In genomic region chr2:32064713-32065112, GRCh38 we compare ENCODE assay signal across 8 cellular contexts. TPM values are rescaled to one million over a fixed set of nuclear protein-coding genes. Genes with fewer than 3 reads are reported as not detected.
DNase-seq lines count a peak whose midpoint lies in the region; ATAC-seq, FAIRE-seq and TF ChIP-seq lines count a peak whose summit lies in the region.

No MANE protein-coding gene starts in this region.

- H3K36me3 ChIP-seq in HUES64 (ENCODE audit: insufficient read depth, low read length) = peaks cover 8% of the 10 kb centered on the region; the same call in 1 of the 2 replicates
- no peaks in the 10 kb centered on the region for H3K36me3 ChIP-seq in muscle layer of colon (ENCODE audit: insufficient read depth, low read length)

- 85% methylated on average over 8 of the region's 8 CpGs for WGBS in A549 (ENCODE audit: missing lambda C conversion rate)
- WGBS in HUES64 = 94% methylated on average over 7 of the region's 8 CpGs

- no peak for TF ChIP-seq EP300 in A549 (IDR thresholded peaks at IDR 0.05)

- H3K27me3 ChIP-seq in HUES64 (ENCODE audit: insufficient read depth, low read length) (no peaks in the 10 kb centered on the region), muscle layer of colon (ENCODE audit: control insufficient read depth in 1 of 2, insufficient read depth in 2 of 2, low read length in 2 of 2) (no peaks in the 10 kb centered on the region)

- TF ChIP-seq RAD21 in A549 (conservative IDR thresholded peaks at IDR 0.05 in 1 of 2, IDR thresholded peaks at IDR 0.05 in 1 of 2) = no peak

- H3K4me1 ChIP-seq in A549 (peaks cover 18% of the 10 kb centered on the region), HUES64 (ENCODE audit: insufficient read depth, low read length) (peaks cover 4% of the 10 kb centered on the region; the same call in 1 of the 2 replicates), muscle layer of colon (ENCODE audit: insufficient read depth, low read length) (peaks cover 14% of the 10 kb centered on the region)

- no peak for TF ChIP-seq POLR2A in A549 (IDR thresholded peaks at IDR 0.05; ENCODE audit: low read length)

- H3K4me2 ChIP-seq in A549 = peak overlapping the region; percentile 90

- H3K4me3 ChIP-seq in A549 (peak overlapping the region; percentile 76), HUES64 (ENCODE audit: low read length) (peak overlapping the region; percentile 84), cardiac fibroblast (replicated peaks in 1 of 2; ENCODE audit: low read depth in 2 of 2, low read length in 2 of 2) (peak overlapping the region; percentile 66 to 82), muscle layer of colon (ENCODE audit: low read depth in 1 of 2, low read length in 2 of 2) (peak overlapping the region; percentile 34 to 83)

- DNase-seq in A549 (ENCODE audit: low read depth in 1 of 2, low spot score in 1 of 2) = no peak
- DNase-seq in cardiac fibroblast (ENCODE audit: low read depth in 2 of 2) = no peak
- DNase-seq in NCI-H774 (lab: John Stamatoyannopoulos, UW) = no peak
- DNase-seq in RWPE1 (ENCODE audit: low spot score) = no peak
- no peak for DNase-seq in KG1 (lab: John Stamatoyannopoulos, UW)
- DNase-seq in cerebellum (ENCODE audit: low spot score) = no peak

- CTCF ChIA-PET in A549 (lab: Yijun Ruan, JAX) (interaction anchor here (0.6 to 2.1 kb wide), 2 partner anchors 26 to 55 kb away, joined by 3 to 14 read pairs; partner anchors contain the start of gene DPY30), RWPE1 (lab: Yijun Ruan, JAX) (interaction anchor here (0.7 kb wide), 1 partner anchor 8 kb away, joined by 3 read pairs; no protein-coding TSS in a partner anchor)

- TF ChIP-seq CTCF in A549 (IDR thresholded peaks at IDR 0.05) (no peak), cardiac fibroblast (IDR thresholded peaks at IDR 0.05; ENCODE audit: low read depth, low read length) (no peak), RWPE1 (conservative IDR thresholded peaks at IDR 0.05; ENCODE audit: low read depth) (no peak)

- H3K9ac ChIP-seq in HUES64 (ENCODE audit: low read depth, low read length) = peak overlapping the region; percentile 85; the same call in 1 of the 2 replicates
- peak overlapping the region; percentile 76 for H3K9ac ChIP-seq in muscle layer of colon (ENCODE audit: low read length)

- no peaks in the 10 kb centered on the region for H3K9me3 ChIP-seq in A549
- H3K9me3 ChIP-seq in HUES64 (ENCODE audit: insufficient read depth, low read depth, low read length) = no peaks in the 10 kb centered on the region
- H3K9me3 ChIP-seq in muscle layer of colon (ENCODE audit: low read length) = no peaks in the 10 kb centered on the region

- H3K27ac ChIP-seq in A549 = peak overlapping the region; percentile 85 to 92
- H3K27ac ChIP-seq in HUES64 (ENCODE audit: low read depth, low read length) = no peak overlapping the region
- H3K27ac ChIP-seq in muscle layer of colon (ENCODE audit: low read depth, low read length) = peak overlapping the region; percentile 53
- no peak overlapping the region for H3K27ac ChIP-seq in RWPE1

- no peak for ATAC-seq in A549

- POLR2A ChIA-PET in A549 (lab: Yijun Ruan, JAX) (interaction anchor here (1.0 to 3.4 kb wide), 4 partner anchors 24 to 101 kb away, joined by 3 to 67 read pairs (median 28); partner anchors contain the start of genes DPY30 and SLC30A6), RWPE1 (lab: Yijun Ruan, JAX; ENCODE audit: low non-redundant PET) (interaction anchor here (0.6 to 1.3 kb wide), 2 partner anchors 17 to 26 kb away, joined by 3 to 6 read pairs; no protein-coding TSS in a partner anchor)

- FAIRE-seq in A549 (lab: Jason Lieb, UNC) = no peak

TF ChIP-seq in A549, 52 proteins besides CTCF, POLR2A, EP300 and RAD21:
- TF ChIP-seq ESRRA (IDR thresholded peaks at IDR 0.05; ENCODE audit: borderline replicate concordance, low read length) (no peak), CEBPB (IDR thresholded peaks at IDR 0.05) (peak; percentile 32 to 41; a peak in 1 of 4 replicates)
TF ChIP-seq in A549: peak in this region for 1.

RNA-seq across cellular contexts. Expression of gene SPAST, which starts 1.4 kb away (rescaled TPM):
- 31.1 and 36.3 TPM in 2 replicates for polyA plus RNA-seq in A549 (2011; rRNA removed)
- 5.3 and 6.0 TPM in 2 replicates for polyA plus RNA-seq in A549 (2012; cell fraction: cytosol; rRNA removed)
- 2.6 and 3.6 TPM in 2 replicates for polyA plus RNA-seq in A549 (2012; cell fraction: nucleus; rRNA removed)
- 18.3 to 19.1 TPM (median 18.7 TPM) in 3 replicates for polyA plus RNA-seq in A549 (2017; fragmentation: RNase III; extraction: RNeasy Plus Mini Kit Qiagen cat#74134 plus additional on column Dnase treatment)
- 14.4 and 15.4 TPM in 2 replicates for polyA minus RNA-seq in A549 (2011; rRNA and poly(A)+ RNA removed)
- polyA plus RNA-seq in HUES64 (2013, experiment 1 of 2) = 25.1 TPM
- 24.5 TPM for polyA plus RNA-seq in HUES64 (2013, experiment 2 of 2)
- total RNA-seq in cerebellum = 106 TPM

RNA-seq across cellular contexts. Expression of gene DPY30, which starts 25.1 kb away (rescaled TPM):
- 176 and 239 TPM in 2 replicates for polyA plus RNA-seq in A549 (2011; rRNA removed)
- 108 and 161 TPM in 2 replicates for polyA plus RNA-seq in A549 (2012; cell fraction: cytosol; rRNA removed)
- 33.7 and 52.3 TPM in 2 replicates for polyA plus RNA-seq in A549 (2012; cell fraction: nucleus; rRNA removed)
- polyA plus RNA-seq in A549 (2017; fragmentation: RNase III; extraction: RNeasy Plus Mini Kit Qiagen cat#74134 plus additional on column Dnase treatment) = 142 to 155 TPM (median 153 TPM) in 3 replicates
- polyA minus RNA-seq in A549 (2011; rRNA and poly(A)+ RNA removed) = 17.8 and 23.9 TPM in 2 replicates
- polyA plus RNA-seq in HUES64 (2013, experiment 1 of 2) = 134 TPM
- 152 TPM for polyA plus RNA-seq in HUES64 (2013, experiment 2 of 2)
- 36.7 TPM for total RNA-seq in cerebellum

RNA-seq across cellular contexts. Expression of gene MEMO1, which starts 53.9 kb away (rescaled TPM):
- polyA plus RNA-seq in A549 (2011; rRNA removed) (72.9 and 87.0 TPM in 2 replicates), A549 (2017; fragmentation: RNase III; extraction: RNeasy Plus Mini Kit Qiagen cat#74134 plus additional on column Dnase treatment) (77.3 to 91.6 TPM (median 80.2 TPM) in 3 replicates)
- 67.5 and 84.5 TPM in 2 replicates for polyA plus RNA-seq in A549 (2012; cell fraction: cytosol; rRNA removed)
- 39.3 and 39.5 TPM in 2 replicates for polyA plus RNA-seq in A549 (2012; cell fraction: nucleus; rRNA removed)
- 44.7 and 54.5 TPM in 2 replicates for polyA minus RNA-seq in A549 (2011; rRNA and poly(A)+ RNA removed)
- 46.0 TPM for polyA plus RNA-seq in HUES64 (2013, experiment 1 of 2)
- polyA plus RNA-seq in HUES64 (2013, experiment 2 of 2) = 46.2 TPM
- 60.9 TPM for total RNA-seq in cerebellum

Comparison
In these comparisons a context has a peak if more than half of its experiments do, and no peak if none do; other contexts are left out.
1. H3K27ac ChIP-seq: peak in A549 (2 of 2) and muscle layer of colon (single experiment); none in HUES64 (single experiment) and RWPE1 (single experiment).
2. Peak in every context shown above with its lines, with median percentiles within 50 percentile points of each other: H3K4me3 ChIP-seq.